In the genomic region with DNA sequence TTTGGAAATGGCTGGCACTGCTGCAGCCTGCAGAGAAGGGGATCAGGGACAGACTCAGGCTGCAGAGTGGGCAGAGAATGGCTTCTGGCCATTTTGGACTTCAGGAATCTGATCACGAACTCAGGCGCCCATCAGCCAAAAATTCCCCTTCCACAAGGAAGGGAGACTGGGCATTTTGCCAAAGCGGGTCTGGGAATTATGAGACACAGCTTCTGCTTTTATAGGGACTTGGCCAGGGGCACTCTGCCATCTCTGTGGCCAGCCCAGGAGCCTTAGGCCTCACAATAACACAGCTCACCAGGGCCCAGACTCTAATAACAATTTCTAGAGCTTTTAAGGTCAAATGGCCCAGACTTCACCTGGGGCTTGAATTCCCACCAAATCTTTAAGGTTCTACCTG, we compare ENCODE assay signal across 1 cellular context.
TF ChIP-seq lines count a peak whose summit lies in the region.

No MANE protein-coding gene starts in this region.

TF ChIP-seq in HepG2, 621 proteins besides CTCF, POLR2A, EP300 and RAD21 (continued from another document):
- TF ChIP-seq, protein P1, sequence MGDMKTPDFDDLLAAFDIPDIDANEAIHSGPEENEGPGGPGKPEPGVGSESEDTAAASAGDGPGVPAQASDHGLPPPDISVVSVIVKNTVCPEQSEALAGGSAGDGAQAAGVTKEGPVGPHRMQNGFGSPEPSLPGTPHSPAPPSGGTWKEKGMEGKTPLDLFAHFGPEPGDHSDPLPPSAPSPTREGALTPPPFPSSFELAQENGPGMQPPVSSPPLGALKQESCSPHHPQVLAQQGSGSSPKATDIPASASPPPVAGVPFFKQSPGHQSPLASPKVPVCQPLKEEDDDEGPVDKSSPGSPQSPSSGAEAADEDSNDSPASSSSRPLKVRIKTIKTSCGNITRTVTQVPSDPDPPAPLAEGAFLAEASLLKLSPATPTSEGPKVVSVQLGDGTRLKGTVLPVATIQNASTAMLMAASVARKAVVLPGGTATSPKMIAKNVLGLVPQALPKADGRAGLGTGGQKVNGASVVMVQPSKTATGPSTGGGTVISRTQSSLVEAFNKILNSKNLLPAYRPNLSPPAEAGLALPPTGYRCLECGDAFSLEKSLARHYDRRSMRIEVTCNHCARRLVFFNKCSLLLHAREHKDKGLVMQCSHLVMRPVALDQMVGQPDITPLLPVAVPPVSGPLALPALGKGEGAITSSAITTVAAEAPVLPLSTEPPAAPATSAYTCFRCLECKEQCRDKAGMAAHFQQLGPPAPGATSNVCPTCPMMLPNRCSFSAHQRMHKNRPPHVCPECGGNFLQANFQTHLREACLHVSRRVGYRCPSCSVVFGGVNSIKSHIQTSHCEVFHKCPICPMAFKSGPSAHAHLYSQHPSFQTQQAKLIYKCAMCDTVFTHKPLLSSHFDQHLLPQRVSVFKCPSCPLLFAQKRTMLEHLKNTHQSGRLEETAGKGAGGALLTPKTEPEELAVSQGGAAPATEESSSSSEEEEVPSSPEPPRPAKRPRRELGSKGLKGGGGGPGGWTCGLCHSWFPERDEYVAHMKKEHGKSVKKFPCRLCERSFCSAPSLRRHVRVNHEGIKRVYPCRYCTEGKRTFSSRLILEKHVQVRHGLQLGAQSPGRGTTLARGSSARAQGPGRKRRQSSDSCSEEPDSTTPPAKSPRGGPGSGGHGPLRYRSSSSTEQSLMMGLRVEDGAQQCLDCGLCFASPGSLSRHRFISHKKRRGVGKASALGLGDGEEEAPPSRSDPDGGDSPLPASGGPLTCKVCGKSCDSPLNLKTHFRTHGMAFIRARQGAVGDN (CRISPR knock-in tag; IDR thresholded peaks at IDR 0.05): no peak
- TF ChIP-seq BCL6 (CRISPR knock-in tag; IDR thresholded peaks at IDR 0.05) (no peak), ZNF530 (CRISPR knock-in tag; IDR thresholded peaks at IDR 0.05; ENCODE audit: low read depth) (no peak), FOXK1 (CRISPR knock-in tag; IDR thresholded peaks at IDR 0.05; ENCODE audit: borderline replicate concordance, low read depth) (no peak), ISX (CRISPR knock-in tag; conservative IDR thresholded peaks at IDR 0.05) (no peak)
- TF ChIP-seq, protein P2, sequence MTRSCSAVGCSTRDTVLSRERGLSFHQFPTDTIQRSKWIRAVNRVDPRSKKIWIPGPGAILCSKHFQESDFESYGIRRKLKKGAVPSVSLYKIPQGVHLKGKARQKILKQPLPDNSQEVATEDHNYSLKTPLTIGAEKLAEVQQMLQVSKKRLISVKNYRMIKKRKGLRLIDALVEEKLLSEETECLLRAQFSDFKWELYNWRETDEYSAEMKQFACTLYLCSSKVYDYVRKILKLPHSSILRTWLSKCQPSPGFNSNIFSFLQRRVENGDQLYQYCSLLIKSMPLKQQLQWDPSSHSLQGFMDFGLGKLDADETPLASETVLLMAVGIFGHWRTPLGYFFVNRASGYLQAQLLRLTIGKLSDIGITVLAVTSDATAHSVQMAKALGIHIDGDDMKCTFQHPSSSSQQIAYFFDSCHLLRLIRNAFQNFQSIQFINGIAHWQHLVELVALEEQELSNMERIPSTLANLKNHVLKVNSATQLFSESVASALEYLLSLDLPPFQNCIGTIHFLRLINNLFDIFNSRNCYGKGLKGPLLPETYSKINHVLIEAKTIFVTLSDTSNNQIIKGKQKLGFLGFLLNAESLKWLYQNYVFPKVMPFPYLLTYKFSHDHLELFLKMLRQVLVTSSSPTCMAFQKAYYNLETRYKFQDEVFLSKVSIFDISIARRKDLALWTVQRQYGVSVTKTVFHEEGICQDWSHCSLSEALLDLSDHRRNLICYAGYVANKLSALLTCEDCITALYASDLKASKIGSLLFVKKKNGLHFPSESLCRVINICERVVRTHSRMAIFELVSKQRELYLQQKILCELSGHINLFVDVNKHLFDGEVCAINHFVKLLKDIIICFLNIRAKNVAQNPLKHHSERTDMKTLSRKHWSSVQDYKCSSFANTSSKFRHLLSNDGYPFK (CRISPR knock-in tag; IDR thresholded peaks at IDR 0.05; ENCODE audit: borderline replicate concordance): no peak
